Comparison of ENCODE assay signal across 8 cellular contexts in the genomic region with DNA sequence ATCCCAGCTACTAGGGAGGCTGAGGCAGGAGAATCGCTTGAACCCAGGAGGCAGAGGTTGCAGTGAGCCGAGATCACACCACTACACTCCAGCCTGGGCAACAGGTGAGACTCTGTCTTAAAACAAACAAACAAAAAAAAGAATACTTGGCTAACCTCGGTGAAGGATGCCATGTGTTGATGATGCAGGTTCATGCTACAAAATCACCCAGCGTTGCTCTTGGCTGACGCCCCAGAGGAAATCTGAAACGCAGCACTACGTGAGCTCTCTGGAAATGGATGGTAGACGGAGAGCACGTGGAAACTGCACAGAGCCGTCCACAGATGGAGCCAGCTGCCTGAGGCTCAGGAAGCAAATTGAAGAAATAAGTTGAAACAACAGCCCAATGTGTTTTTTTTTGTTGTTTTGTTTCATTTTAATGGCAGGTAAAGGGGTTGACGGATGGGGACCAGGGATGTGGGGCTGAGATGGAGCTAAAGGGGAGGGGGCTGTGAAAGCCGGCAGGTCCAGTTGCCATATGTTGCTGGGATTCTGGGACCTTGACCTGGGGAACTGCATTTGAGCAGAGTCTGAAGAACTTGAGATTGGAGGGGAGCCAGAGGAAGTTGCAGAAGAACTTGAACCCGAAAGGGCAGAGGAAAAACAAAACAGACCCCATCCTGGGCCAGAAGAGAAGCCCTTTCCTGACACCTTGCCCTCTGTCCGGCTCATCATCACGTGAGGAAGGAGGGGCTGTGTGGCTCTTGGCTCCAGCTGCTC. TPM values are rescaled to one million over a fixed set of nuclear protein-coding genes. Genes with fewer than 3 reads are reported as not detected.
DNase-seq lines count a peak whose midpoint lies in the region; ATAC-seq and TF ChIP-seq lines count a peak whose summit lies in the region.

No MANE protein-coding gene starts in this region.

- no peaks in the 10 kb centered on the region for H3K36me3 Mint-ChIP-seq in neural progenitor cell

- H2AFZ ChIP-seq in OCI-LY3 (ENCODE audit: low read depth, low read length): peak overlapping the region; percentile 24
- no peak overlapping the region for H2AFZ ChIP-seq in neural progenitor cell (replicated peaks)

- no peaks in the 10 kb centered on the region for H3K9me3 Mint-ChIP-seq in neural progenitor cell

- H3K27me3 ChIP-seq in OCI-LY3 (ENCODE audit: low read depth, low read length) (no peaks in the 10 kb centered on the region), neural progenitor cell (no peaks in the 10 kb centered on the region)

- H3K27ac Mint-ChIP-seq in neural progenitor cell: peak overlapping the region; percentile 33

- peak; percentile 79 for ATAC-seq in HG02642 (IDR thresholded peaks at IDR 0.05; ENCODE audit: poor library complexity, unreplicated experiment)
- ATAC-seq in HG02623 (IDR thresholded peaks at IDR 0.05; ENCODE audit: unreplicated experiment): no peak

- H3K79me2 ChIP-seq in OCI-LY3 (ENCODE audit: low read length) (no peaks in the 10 kb centered on the region), neural progenitor cell (ENCODE audit: low read depth) (no peaks in the 10 kb centered on the region)

- H3K9me3 ChIP-seq in OCI-LY3 (ENCODE audit: insufficient read depth, low read length) (no peaks in the 10 kb centered on the region), neural progenitor cell (ENCODE audit: low read depth) (no peaks in the 10 kb centered on the region)

- H3K4me2 ChIP-seq in OCI-LY3 (ENCODE audit: low read length) (peak overlapping the region; percentile 71), neural progenitor cell (no peak overlapping the region)

- H3K4me1 ChIP-seq in OCI-LY3 (ENCODE audit: low read length) (peaks cover 40% of the 10 kb centered on the region), neural progenitor cell (no peaks in the 10 kb centered on the region)

- peak overlapping the region; percentile 52 for H3K9ac ChIP-seq in OCI-LY3 (ENCODE audit: low read length)
- no peak overlapping the region for H3K9ac ChIP-seq in neural progenitor cell

- H3K27ac ChIP-seq in OCI-LY3 (ENCODE audit: low read length) (peak overlapping the region; percentile 71), neural progenitor cell (no peak overlapping the region)

- TF ChIP-seq CTCF in OCI-LY3 (IDR thresholded peaks at IDR 0.05; ENCODE audit: low read depth, low read length) (peak; percentile 96), neural progenitor cell (IDR thresholded peaks at IDR 0.05) (no peak)

- peaks cover 32% of the 10 kb centered on the region for H3K4me1 Mint-ChIP-seq in neural progenitor cell

- H3K36me3 ChIP-seq in OCI-LY3 (replicated peaks; ENCODE audit: low read depth, low read length): no peaks in the 10 kb centered on the region
- H3K36me3 ChIP-seq in neural progenitor cell: no peaks in the 10 kb centered on the region

- DNase-seq in NCI-H526 (lab: John Stamatoyannopoulos, UW): peak; percentile 17 to 25
- DNase-seq in NCI-H526 treated with DMSO at 0.1 percent for 48 hours (lab: John Stamatoyannopoulos, UW): no peak
- DNase-seq in dermis microvascular lymphatic vessel endothelial cell (ENCODE audit: low read depth in 2 of 2): peak; percentile 53 to 76
- DNase-seq in neural progenitor cell (ENCODE audit: low spot score): no peak
- no peak for DNase-seq in HuH-7.5 (ENCODE audit: low spot score)

- H3K27me3 Mint-ChIP-seq in neural progenitor cell (ENCODE audit: insufficient read depth, low read depth): peaks cover 4% of the 10 kb centered on the region

- no peaks in the 10 kb centered on the region for H4K20me1 ChIP-seq in OCI-LY3 (ENCODE audit: insufficient read depth, low read length)
- H4K20me1 ChIP-seq in neural progenitor cell (ENCODE audit: low read depth): no peaks in the 10 kb centered on the region

- H3K4me3 ChIP-seq in OCI-LY3 (ENCODE audit: low read length) (peak overlapping the region; percentile 49), neural progenitor cell (no peak overlapping the region)

- H3F3A ChIP-seq in neural progenitor cell (ENCODE audit: low read depth): no peaks in the 10 kb centered on the region

- H3K4me3 Mint-ChIP-seq in neural progenitor cell: no peak overlapping the region

RNA-seq across cellular contexts. Expression of a gene that starts 12.8 kb away (rescaled TPM):
- total RNA-seq in dermis microvascular lymphatic vessel endothelial cell (11.4 and 15.4 TPM in 2 replicates), neural progenitor cell (ENCODE audit: low replicate concordance) (32.7 and 44.8 TPM in 2 replicates)

RNA-seq across cellular contexts. Expression of a gene that starts 15.1 kb away (rescaled TPM):
- total RNA-seq in dermis microvascular lymphatic vessel endothelial cell: not detected in 2 replicates
- 3.2 TPM in 1 of 2 replicates, not detected in the other for total RNA-seq in neural progenitor cell (ENCODE audit: low replicate concordance)

Comparison
In these comparisons a context has a peak if more than half of its experiments do, and no peak if none do; other contexts are left out.
1. DNase-seq: peak in NCI-H526 (2 of 2) and dermis microvascular lymphatic vessel endothelial cell (2 of 2); none in NCI-H526 treated with DMSO at 0.1 percent for 48 hours (single experiment), neural progenitor cell (single experiment) and HuH-7.5 (single experiment).